Comparison of ENCODE assay signal across 1 cellular context in the genomic region with DNA sequence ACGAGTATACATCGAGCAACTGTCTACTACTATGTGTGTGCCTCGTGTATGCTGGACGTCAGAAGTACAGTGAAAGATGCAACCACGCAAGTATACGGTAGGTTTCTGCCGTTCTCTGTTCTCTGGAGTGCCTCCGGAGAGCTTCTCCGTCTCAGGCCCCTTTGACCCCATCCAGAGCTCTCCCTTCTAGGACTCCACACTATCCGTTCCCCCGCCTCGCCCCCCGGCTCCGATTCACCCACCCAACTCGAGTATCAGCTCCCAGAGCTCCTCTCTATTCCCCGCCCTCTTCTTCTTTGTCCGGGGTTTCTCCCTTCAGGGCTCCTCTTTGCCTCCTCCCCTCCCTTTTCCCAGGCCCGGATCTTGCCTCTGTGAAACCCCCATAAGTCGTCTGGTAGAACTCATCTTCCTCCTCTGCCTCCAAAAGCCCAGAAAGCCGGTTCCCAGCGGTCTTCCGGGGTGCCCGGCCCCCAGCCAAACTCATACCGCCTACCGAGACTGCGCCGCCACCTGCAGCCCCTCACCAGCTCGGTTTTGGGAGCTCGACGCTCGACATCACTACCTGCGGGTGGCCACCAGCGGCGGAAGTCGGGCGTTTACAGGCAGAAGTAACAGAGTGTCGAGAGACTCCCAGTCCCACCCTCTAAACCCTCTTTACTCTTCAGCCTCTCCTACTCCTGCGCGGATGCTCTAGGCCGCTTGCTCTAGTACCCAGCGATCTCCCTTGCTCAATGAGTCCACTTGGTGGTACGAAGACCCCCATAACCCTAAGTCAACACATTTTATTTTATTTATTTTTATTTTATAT.
TF ChIP-seq lines count a peak whose summit lies in the region.

A gene with protein sequence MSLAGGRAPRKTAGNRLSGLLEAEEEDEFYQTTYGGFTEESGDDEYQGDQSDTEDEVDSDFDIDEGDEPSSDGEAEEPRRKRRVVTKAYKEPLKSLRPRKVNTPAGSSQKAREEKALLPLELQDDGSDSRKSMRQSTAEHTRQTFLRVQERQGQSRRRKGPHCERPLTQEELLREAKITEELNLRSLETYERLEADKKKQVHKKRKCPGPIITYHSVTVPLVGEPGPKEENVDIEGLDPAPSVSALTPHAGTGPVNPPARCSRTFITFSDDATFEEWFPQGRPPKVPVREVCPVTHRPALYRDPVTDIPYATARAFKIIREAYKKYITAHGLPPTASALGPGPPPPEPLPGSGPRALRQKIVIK (minus strand): TSS at position 560 of the 808 bp plus-strand sequence. CDS start 76 bp downstream, at position 484.

TF ChIP-seq in GM12878, 131 proteins besides CTCF, POLR2A, EP300 and RAD21 (continues in another document):
- TF ChIP-seq, protein P1, sequence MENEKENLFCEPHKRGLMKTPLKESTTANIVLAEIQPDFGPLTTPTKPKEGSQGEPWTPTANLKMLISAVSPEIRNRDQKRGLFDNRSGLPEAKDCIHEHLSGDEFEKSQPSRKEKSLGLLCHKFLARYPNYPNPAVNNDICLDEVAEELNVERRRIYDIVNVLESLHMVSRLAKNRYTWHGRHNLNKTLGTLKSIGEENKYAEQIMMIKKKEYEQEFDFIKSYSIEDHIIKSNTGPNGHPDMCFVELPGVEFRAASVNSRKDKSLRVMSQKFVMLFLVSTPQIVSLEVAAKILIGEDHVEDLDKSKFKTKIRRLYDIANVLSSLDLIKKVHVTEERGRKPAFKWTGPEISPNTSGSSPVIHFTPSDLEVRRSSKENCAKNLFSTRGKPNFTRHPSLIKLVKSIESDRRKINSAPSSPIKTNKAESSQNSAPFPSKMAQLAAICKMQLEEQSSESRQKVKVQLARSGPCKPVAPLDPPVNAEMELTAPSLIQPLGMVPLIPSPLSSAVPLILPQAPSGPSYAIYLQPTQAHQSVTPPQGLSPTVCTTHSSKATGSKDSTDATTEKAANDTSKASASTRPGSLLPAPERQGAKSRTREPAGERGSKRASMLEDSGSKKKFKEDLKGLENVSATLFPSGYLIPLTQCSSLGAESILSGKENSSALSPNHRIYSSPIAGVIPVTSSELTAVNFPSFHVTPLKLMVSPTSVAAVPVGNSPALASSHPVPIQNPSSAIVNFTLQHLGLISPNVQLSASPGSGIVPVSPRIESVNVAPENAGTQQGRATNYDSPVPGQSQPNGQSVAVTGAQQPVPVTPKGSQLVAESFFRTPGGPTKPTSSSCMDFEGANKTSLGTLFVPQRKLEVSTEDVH (IDR thresholded peaks at IDR 0.05; ENCODE audit: low read depth, partially characterized antibody) = peak; percentile 59
- TF ChIP-seq NBN (IDR thresholded peaks at IDR 0.05) (peak; percentile 93), SUZ12 (IDR thresholded peaks at IDR 0.05; ENCODE audit: unreplicated experiment) (no peak), ZBED1 (IDR thresholded peaks at IDR 0.05; ENCODE audit: borderline replicate concordance) (no peak), HDAC2 (IDR thresholded peaks at IDR 0.05) (no peak), KLF5 (IDR thresholded peaks at IDR 0.05; ENCODE audit: partially characterized antibody) (peak; percentile 82), TCF7 (IDR thresholded peaks at IDR 0.05; ENCODE audit: borderline replicate concordance) (no peak), PAX8 (IDR thresholded peaks at IDR 0.05) (no peak), NFYA (IDR thresholded peaks at IDR 0.05; ENCODE audit: borderline replicate concordance, low read depth, low read length) (no peak), CEBPB (IDR thresholded peaks at IDR 0.05; ENCODE audit: borderline replicate concordance in 1 of 2, low read depth in 2 of 2, low read length in 2 of 2) (peak in 1 of 2 experiments; percentile 24; a peak in 1 of 4 replicates), BMI1 (IDR thresholded peaks at IDR 0.05; ENCODE audit: borderline replicate concordance) (no peak), HCFC1 (IDR thresholded peaks at IDR 0.05; ENCODE audit: low read length) (peak; percentile 81), KAT2A (conservative IDR thresholded peaks at IDR 0.05; ENCODE audit: control insufficient read depth, low read depth, low read length) (no peak), JUNB (IDR thresholded peaks at IDR 0.05) (no peak), SMAD5 (IDR thresholded peaks at IDR 0.05; ENCODE audit: low read depth) (peak; percentile 45; the same call in 1 of the 2 replicates), NFIC (IDR thresholded peaks at IDR 0.05; ENCODE audit: low read depth, low read length) (no peak), FOXK2 (IDR thresholded peaks at IDR 0.05) (0 out of 2 replicates have a peak, but pooled peaks have one; percentile 42), TBL1XR1 (IDR thresholded peaks at IDR 0.05; ENCODE audit: low read depth, low read length) (peak; percentile 44; the same call in 1 of the 2 replicates), SIN3A (IDR thresholded peaks at IDR 0.05; ENCODE audit: low read depth, low read length) (peak; percentile 86), ESRRA (IDR thresholded peaks at IDR 0.05; ENCODE audit: low read length) (no peak), POLR2AphosphoS2 (IDR thresholded peaks at IDR 0.05; ENCODE audit: low read depth, low read length) (peak; percentile 95; the same call in 1 of the 2 replicates), POLR2AphosphoS5 (IDR thresholded peaks at IDR 0.05; ENCODE audit: low read length) (peak; percentile 88)
- TF ChIP-seq, protein P2, sequence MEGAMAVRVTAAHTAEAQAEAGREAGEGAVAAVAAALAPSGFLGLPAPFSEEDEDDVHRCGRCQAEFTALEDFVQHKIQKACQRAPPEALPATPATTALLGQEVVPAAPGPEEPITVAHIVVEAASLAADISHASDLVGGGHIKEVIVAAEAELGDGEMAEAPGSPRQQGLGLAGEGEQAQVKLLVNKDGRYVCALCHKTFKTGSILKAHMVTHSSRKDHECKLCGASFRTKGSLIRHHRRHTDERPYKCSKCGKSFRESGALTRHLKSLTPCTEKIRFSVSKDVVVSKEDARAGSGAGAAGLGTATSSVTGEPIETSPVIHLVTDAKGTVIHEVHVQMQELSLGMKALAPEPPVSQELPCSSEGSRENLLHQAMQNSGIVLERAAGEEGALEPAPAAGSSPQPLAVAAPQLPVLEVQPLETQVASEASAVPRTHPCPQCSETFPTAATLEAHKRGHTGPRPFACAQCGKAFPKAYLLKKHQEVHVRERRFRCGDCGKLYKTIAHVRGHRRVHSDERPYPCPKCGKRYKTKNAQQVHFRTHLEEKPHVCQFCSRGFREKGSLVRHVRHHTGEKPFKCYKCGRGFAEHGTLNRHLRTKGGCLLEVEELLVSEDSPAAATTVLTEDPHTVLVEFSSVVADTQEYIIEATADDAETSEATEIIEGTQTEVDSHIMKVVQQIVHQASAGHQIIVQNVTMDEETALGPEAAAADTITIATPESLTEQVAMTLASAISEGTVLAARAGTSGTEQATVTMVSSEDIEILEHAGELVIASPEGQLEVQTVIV (IDR thresholded peaks at IDR 0.05; ENCODE audit: borderline replicate concordance, partially characterized antibody) = peak; percentile 89
- TF ChIP-seq, protein P3, sequence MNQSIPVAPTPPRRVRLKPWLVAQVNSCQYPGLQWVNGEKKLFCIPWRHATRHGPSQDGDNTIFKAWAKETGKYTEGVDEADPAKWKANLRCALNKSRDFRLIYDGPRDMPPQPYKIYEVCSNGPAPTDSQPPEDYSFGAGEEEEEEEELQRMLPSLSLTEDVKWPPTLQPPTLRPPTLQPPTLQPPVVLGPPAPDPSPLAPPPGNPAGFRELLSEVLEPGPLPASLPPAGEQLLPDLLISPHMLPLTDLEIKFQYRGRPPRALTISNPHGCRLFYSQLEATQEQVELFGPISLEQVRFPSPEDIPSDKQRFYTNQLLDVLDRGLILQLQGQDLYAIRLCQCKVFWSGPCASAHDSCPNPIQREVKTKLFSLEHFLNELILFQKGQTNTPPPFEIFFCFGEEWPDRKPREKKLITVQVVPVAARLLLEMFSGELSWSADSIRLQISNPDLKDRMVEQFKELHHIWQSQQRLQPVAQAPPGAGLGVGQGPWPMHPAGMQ (IDR thresholded peaks at IDR 0.05; ENCODE audit: borderline replicate concordance) = no peak
- TF ChIP-seq, protein P4, sequence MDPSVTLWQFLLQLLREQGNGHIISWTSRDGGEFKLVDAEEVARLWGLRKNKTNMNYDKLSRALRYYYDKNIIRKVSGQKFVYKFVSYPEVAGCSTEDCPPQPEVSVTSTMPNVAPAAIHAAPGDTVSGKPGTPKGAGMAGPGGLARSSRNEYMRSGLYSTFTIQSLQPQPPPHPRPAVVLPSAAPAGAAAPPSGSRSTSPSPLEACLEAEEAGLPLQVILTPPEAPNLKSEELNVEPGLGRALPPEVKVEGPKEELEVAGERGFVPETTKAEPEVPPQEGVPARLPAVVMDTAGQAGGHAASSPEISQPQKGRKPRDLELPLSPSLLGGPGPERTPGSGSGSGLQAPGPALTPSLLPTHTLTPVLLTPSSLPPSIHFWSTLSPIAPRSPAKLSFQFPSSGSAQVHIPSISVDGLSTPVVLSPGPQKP (IDR thresholded peaks at IDR 0.05; ENCODE audit: low read depth, low read length) = peak; percentile 96
- TF ChIP-seq, protein P5, sequence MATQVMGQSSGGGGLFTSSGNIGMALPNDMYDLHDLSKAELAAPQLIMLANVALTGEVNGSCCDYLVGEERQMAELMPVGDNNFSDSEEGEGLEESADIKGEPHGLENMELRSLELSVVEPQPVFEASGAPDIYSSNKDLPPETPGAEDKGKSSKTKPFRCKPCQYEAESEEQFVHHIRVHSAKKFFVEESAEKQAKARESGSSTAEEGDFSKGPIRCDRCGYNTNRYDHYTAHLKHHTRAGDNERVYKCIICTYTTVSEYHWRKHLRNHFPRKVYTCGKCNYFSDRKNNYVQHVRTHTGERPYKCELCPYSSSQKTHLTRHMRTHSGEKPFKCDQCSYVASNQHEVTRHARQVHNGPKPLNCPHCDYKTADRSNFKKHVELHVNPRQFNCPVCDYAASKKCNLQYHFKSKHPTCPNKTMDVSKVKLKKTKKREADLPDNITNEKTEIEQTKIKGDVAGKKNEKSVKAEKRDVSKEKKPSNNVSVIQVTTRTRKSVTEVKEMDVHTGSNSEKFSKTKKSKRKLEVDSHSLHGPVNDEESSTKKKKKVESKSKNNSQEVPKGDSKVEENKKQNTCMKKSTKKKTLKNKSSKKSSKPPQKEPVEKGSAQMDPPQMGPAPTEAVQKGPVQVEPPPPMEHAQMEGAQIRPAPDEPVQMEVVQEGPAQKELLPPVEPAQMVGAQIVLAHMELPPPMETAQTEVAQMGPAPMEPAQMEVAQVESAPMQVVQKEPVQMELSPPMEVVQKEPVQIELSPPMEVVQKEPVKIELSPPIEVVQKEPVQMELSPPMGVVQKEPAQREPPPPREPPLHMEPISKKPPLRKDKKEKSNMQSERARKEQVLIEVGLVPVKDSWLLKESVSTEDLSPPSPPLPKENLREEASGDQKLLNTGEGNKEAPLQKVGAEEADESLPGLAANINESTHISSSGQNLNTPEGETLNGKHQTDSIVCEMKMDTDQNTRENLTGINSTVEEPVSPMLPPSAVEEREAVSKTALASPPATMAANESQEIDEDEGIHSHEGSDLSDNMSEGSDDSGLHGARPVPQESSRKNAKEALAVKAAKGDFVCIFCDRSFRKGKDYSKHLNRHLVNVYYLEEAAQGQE (IDR thresholded peaks at IDR 0.05; ENCODE audit: low read depth, low read length) = no peak
- TF ChIP-seq, protein P6, sequence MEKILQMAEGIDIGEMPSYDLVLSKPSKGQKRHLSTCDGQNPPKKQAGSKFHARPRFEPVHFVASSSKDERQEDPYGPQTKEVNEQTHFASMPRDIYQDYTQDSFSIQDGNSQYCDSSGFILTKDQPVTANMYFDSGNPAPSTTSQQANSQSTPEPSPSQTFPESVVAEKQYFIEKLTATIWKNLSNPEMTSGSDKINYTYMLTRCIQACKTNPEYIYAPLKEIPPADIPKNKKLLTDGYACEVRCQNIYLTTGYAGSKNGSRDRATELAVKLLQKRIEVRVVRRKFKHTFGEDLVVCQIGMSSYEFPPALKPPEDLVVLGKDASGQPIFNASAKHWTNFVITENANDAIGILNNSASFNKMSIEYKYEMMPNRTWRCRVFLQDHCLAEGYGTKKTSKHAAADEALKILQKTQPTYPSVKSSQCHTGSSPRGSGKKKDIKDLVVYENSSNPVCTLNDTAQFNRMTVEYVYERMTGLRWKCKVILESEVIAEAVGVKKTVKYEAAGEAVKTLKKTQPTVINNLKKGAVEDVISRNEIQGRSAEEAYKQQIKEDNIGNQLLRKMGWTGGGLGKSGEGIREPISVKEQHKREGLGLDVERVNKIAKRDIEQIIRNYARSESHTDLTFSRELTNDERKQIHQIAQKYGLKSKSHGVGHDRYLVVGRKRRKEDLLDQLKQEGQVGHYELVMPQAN (conservative IDR thresholded peaks at IDR 0.05) = peak; percentile 77; the same call in 1 of the 2 replicates
- TF ChIP-seq, protein P7, sequence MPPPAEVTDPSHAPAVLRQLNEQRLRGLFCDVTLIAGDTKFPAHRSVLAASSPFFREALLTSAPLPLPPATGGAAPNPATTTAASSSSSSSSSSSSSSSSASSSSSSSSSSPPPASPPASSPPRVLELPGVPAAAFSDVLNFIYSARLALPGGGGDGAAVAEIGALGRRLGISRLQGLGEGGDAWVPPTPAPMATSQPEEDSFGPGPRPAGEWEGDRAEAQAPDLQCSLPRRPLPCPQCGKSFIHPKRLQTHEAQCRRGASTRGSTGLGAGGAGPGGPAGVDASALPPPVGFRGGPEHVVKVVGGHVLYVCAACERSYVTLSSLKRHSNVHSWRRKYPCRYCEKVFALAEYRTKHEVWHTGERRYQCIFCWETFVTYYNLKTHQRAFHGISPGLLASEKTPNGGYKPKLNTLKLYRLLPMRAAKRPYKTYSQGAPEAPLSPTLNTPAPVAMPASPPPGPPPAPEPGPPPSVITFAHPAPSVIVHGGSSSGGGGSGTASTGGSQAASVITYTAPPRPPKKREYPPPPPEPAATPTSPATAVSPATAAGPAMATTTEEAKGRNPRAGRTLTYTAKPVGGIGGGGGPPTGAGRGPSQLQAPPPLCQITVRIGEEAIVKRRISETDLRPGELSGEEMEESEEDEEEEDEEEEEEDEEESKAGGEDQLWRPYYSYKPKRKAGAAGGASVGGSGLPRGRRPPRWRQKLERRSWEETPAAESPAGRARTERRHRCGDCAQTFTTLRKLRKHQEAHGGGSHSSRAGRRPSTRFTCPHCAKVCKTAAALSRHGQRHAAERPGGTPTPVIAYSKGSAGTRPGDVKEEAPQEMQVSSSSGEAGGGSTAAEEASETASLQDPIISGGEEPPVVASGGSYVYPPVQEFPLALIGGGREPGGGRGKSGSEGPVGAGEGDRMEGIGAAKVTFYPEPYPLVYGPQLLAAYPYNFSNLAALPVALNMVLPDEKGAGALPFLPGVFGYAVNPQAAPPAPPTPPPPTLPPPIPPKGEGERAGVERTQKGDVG (CRISPR knock-in tag; IDR thresholded peaks at IDR 0.05) = no peak
